1 cellular context compared by ENCODE assay signal in the genomic region with DNA sequence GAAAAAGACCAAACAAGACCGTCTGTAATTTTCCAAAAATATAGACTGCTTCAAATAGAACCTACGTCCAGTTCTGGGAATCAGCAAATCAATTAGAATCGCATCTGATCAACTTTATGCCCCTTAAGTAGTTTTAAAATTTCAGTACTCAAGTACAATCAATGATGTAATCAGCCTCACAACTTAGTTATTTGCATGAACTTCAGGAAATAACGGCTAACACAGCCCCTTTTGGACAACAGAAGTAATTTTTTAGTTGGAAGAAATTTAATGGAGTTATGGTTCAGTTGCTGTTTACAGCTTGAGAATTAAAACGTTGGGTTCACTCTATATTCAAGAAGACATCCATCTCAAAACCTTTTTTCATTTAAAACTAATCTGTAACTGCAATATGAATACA.
TF ChIP-seq lines count a peak whose summit lies in the region.

No MANE protein-coding gene starts in this region.

TF ChIP-seq in K562, 482 proteins besides CTCF, POLR2A, EP300 and RAD21:
- TF ChIP-seq HDAC6 (IDR thresholded peaks at IDR 0.05; ENCODE audit: low read depth, low read length), result no peak
- TF ChIP-seq ATF3 (IDR thresholded peaks at IDR 0.05), result peak; percentile 80
- no peak for TF ChIP-seq ATF3 (CRISPR knock-in tag; conservative IDR thresholded peaks at IDR 0.05)
- TF ChIP-seq CEBPG (CRISPR knock-in tag; IDR thresholded peaks at IDR 0.05), result no peak
- peak; percentile 48 to 58; a peak in 2 of 4 replicates for TF ChIP-seq CEBPG (tag; conservative IDR thresholded peaks at IDR 0.05 in 1 of 2, IDR thresholded peaks at IDR 0.05 in 1 of 2)
- TF ChIP-seq ATF7 (IDR thresholded peaks at IDR 0.05), result peak; percentile 20; the same call in 1 of the 2 replicates
- TF ChIP-seq ETV6 (IDR thresholded peaks at IDR 0.05; ENCODE audit: borderline replicate concordance in 1 of 2, low read depth in 2 of 2, low read length in 1 of 2), result no peak
- no peak for TF ChIP-seq ETV6 (CRISPR knock-in tag; IDR thresholded peaks at IDR 0.05; ENCODE audit: borderline replicate concordance)
- no peak for TF ChIP-seq SRF (CRISPR knock-in tag; IDR thresholded peaks at IDR 0.05)
- no peak for TF ChIP-seq FOXA1 (IDR thresholded peaks at IDR 0.05; ENCODE audit: borderline replicate concordance)
- TF ChIP-seq ZNF584 (CRISPR knock-in tag; IDR thresholded peaks at IDR 0.05; ENCODE audit: low read depth), result no peak
- peak; percentile 65 for TF ChIP-seq POLR2H (tag; IDR thresholded peaks at IDR 0.05; ENCODE audit: low read depth)
- TF ChIP-seq ZNF12 (CRISPR knock-in tag; IDR thresholded peaks at IDR 0.05), result no peak
- TF ChIP-seq FUS (optimal IDR thresholded peaks at IDR 0.05; ENCODE audit: low read depth, low read length), result no peak
- no peak for TF ChIP-seq TAF1 (IDR thresholded peaks at IDR 0.05; ENCODE audit: control insufficient read depth, extremely low read depth, insufficient read depth, low read length, severe bottlenecking)
- no peak for TF ChIP-seq NCOA1 (IDR thresholded peaks at IDR 0.05; ENCODE audit: low read depth)
- TF ChIP-seq TRIM24 (IDR thresholded peaks at IDR 0.05), result no peak
- no peak for TF ChIP-seq U2AF2 (optimal IDR thresholded peaks at IDR 0.05; ENCODE audit: low read depth, low read length)
- TF ChIP-seq ZNF407 (IDR thresholded peaks at IDR 0.05; ENCODE audit: low read depth), result no peak
- TF ChIP-seq ZSCAN32 (CRISPR knock-in tag; IDR thresholded peaks at IDR 0.05), result no peak
- TF ChIP-seq PHTF2 (CRISPR knock-in tag; IDR thresholded peaks at IDR 0.05), result no peak
- no peak for TF ChIP-seq ZNF408 (CRISPR knock-in tag; IDR thresholded peaks at IDR 0.05; ENCODE audit: low read depth)
- TF ChIP-seq GABPA (tag; conservative IDR thresholded peaks at IDR 0.05; ENCODE audit: low read depth), result 0 out of 2 replicates have a peak, but pooled peaks have one; percentile 12
- no peak for TF ChIP-seq MYC (IDR thresholded peaks at IDR 0.05; ENCODE audit: low read depth, low read length)
- TF ChIP-seq MYC (CRISPR knock-in tag; IDR thresholded peaks at IDR 0.05; ENCODE audit: borderline replicate concordance, low read depth), result no peak
- no peak for TF ChIP-seq THRB (CRISPR knock-in tag; conservative IDR thresholded peaks at IDR 0.05)
- TF ChIP-seq CEBPB (tag; IDR thresholded peaks at IDR 0.05), result peak; percentile 17; the same call in 1 of the 2 replicates
- TF ChIP-seq POLR2AphosphoS5 (IDR thresholded peaks at IDR 0.05; ENCODE audit: control insufficient read depth, insufficient read depth, low read depth, low read length), result no peak
- no peak for TF ChIP-seq PCBP2 (IDR thresholded peaks at IDR 0.05; ENCODE audit: low read depth, low read length, poor library complexity, severe bottlenecking)
- TF ChIP-seq ESRRB (CRISPR knock-in tag; IDR thresholded peaks at IDR 0.05; ENCODE audit: borderline replicate concordance), result no peak
- TF ChIP-seq SMARCA5 (IDR thresholded peaks at IDR 0.05), result no peak
- no peak for TF ChIP-seq KLF6 (CRISPR knock-in tag; IDR thresholded peaks at IDR 0.05; ENCODE audit: borderline replicate concordance)
- TF ChIP-seq CHD7 (IDR thresholded peaks at IDR 0.05; ENCODE audit: low read depth, low read length), result no peak
- TF ChIP-seq PTRF (tag; IDR thresholded peaks at IDR 0.05), result no peak
- TF ChIP-seq ZNF143 (CRISPR knock-in tag; IDR thresholded peaks at IDR 0.05), result no peak
- no peak for TF ChIP-seq TAF15 (IDR thresholded peaks at IDR 0.05; ENCODE audit: low read depth, low read length)
- TF ChIP-seq MECOM (CRISPR knock-in tag; IDR thresholded peaks at IDR 0.05), result no peak
